ENCODE assay signal across 8 cellular contexts in the genomic region with DNA sequence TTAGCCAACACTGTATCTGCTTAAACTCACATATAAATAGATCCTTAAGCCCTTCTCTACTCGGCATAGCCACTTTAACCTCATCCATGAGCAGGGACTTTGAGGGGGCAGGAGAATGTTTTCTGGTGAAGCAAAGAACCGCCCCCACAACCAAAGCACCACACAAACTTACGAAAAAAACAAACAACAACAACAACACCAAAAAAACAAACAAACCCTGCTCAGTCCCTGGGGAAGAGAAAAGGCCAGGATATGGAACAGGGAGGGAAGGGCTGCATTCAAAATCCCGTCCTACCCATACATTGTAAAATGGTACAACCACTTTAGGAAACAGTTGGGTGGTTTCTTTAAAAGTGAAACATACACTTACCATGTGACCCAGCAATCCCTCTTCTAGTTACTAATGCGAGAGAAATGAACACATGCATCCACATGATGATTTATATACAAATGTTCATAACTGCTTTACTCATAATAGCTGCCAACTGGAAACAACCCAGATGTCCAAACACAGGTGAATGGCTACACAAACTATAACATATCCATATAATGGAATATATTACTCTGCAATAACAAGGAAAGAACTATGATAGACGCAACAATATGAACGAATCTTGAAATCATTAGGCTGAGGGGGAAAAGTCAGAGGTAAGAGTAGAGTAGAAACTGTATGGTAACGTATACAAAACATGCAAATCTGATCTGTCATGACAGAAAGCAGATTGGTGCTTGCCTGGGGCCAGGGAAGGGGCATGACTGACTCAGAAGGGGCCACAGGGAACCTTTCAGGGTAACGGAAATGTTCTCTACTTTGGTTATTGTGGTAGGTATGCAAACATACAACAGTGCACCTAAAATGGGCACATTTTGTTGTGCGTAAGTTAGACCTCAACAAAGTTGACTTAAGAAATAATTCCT. TPM values are rescaled to one million over a fixed set of nuclear protein-coding genes. Genes with fewer than 3 reads are reported as not detected.
DNase-seq lines count a peak whose midpoint lies in the region; ATAC-seq, FAIRE-seq and TF ChIP-seq lines count a peak whose summit lies in the region.

No MANE protein-coding gene starts in this region.

- peaks cover 48% of the 10 kb centered on the region for H3K4me1 ChIP-seq in CD4-positive, CD25-positive, alpha-beta regulatory T cell (ENCODE audit: control insufficient read depth, insufficient read depth, low read length, poor library complexity, severe bottlenecking)
- H3K4me1 ChIP-seq in astrocyte (ENCODE audit: insufficient read depth, low read length), result peaks cover 14% of the 10 kb centered on the region

- H3K9me3 ChIP-seq in CD4-positive, CD25-positive, alpha-beta regulatory T cell (ENCODE audit: control insufficient read depth in 2 of 2, low read length in 2 of 2), result no peaks in the 10 kb centered on the region
- no peaks in the 10 kb centered on the region for H3K9me3 ChIP-seq in astrocyte (ENCODE audit: insufficient read depth, low read depth, low read length)

- peak overlapping the region; percentile 85 to 96 (median 93) for H3K27ac Mint-ChIP-seq in CD4-positive, CD25-positive, alpha-beta regulatory T cell
- H3K27ac Mint-ChIP-seq in astrocyte (ENCODE audit: unreplicated experiment), result no peak overlapping the region
- H3K27ac Mint-ChIP-seq in memory B cell, result peak overlapping the region; percentile 17

- H3K9ac ChIP-seq in astrocyte (ENCODE audit: low read length), result peak overlapping the region; percentile 35

- peak overlapping the region; percentile 67 for H2AFZ ChIP-seq in astrocyte (ENCODE audit: low read depth, low read length)

- peak; percentile 84 to 85 for ATAC-seq in CD4-positive, CD25-positive, alpha-beta regulatory T cell (ENCODE audit: low read depth in 2 of 2)
- ATAC-seq in memory B cell (ENCODE audit: low read depth), result peak; percentile 93
- ATAC-seq in HG02610 (IDR thresholded peaks at IDR 0.05; ENCODE audit: unreplicated experiment), result no peak

- peak overlapping the region; percentile 82 for H3K27ac ChIP-seq in CD4-positive, CD25-positive, alpha-beta regulatory T cell (ENCODE audit: insufficient read depth, low read length, poor library complexity, severe bottlenecking)
- H3K27ac ChIP-seq in astrocyte (ENCODE audit: low read depth, low read length), result peak overlapping the region; percentile 29

- H4K20me1 ChIP-seq in astrocyte (ENCODE audit: insufficient read depth, low read length), result no peaks in the 10 kb centered on the region

- no peak for TF ChIP-seq CTCF in astrocyte (IDR thresholded peaks at IDR 0.05; ENCODE audit: insufficient read depth, low read depth, low read length)

- H3K9me3 Mint-ChIP-seq in CD4-positive, CD25-positive, alpha-beta regulatory T cell, result no peaks in the 10 kb centered on the region
- H3K9me3 Mint-ChIP-seq in astrocyte (ENCODE audit: unreplicated experiment) (no peaks in the 10 kb centered on the region), memory B cell (no peaks in the 10 kb centered on the region)

- peaks cover 11 to 64% (median 32%) of the 10 kb centered on the region in 4 donors for H3K4me1 Mint-ChIP-seq in CD4-positive, CD25-positive, alpha-beta regulatory T cell
- peaks cover 19% of the 10 kb centered on the region for H3K4me1 Mint-ChIP-seq in astrocyte (ENCODE audit: low read depth, unreplicated experiment)
- H3K4me1 Mint-ChIP-seq in memory B cell, result peaks cover 17% of the 10 kb centered on the region

- no peaks in the 10 kb centered on the region for H3K79me2 ChIP-seq in astrocyte (ENCODE audit: insufficient read depth, low read length)

- FAIRE-seq in astrocyte (lab: Jason Lieb, UNC), result no peak

- peak; percentile 41 to 68 (median 67) for DNase-seq in CD4-positive, CD25-positive, alpha-beta regulatory T cell
- peak; percentile 95 for DNase-seq in NAMALWA (ENCODE audit: low spot score)
- peak; percentile 54 for DNase-seq in astrocyte (ENCODE audit: low read depth)
- no peak for DNase-seq in memory B cell (ENCODE audit: low spot score in 2 of 2)
- DNase-seq in AML-193 (lab: John Stamatoyannopoulos, UW), result no peak
- DNase-seq in RPMI8226, result no peak
- no peak for DNase-seq in hippocampal formation (lab: John Stamatoyannopoulos, UW)

- no peaks in the 10 kb centered on the region for H3K36me3 Mint-ChIP-seq in CD4-positive, CD25-positive, alpha-beta regulatory T cell
- H3K36me3 Mint-ChIP-seq in astrocyte (ENCODE audit: low read depth, unreplicated experiment) (no peaks in the 10 kb centered on the region), memory B cell (no peaks in the 10 kb centered on the region)

- no peaks in the 10 kb centered on the region for H3K27me3 ChIP-seq in CD4-positive, CD25-positive, alpha-beta regulatory T cell (ENCODE audit: control insufficient read depth, insufficient read depth, low read length)
- H3K27me3 ChIP-seq in astrocyte (ENCODE audit: insufficient read depth, low read length), result peaks cover 5% of the 10 kb centered on the region

- H3K27me3 Mint-ChIP-seq in CD4-positive, CD25-positive, alpha-beta regulatory T cell, result no peaks in the 10 kb centered on the region
- H3K27me3 Mint-ChIP-seq in astrocyte (ENCODE audit: low read depth, unreplicated experiment) (peaks cover 6% of the 10 kb centered on the region), memory B cell (peaks cover 5% of the 10 kb centered on the region)

- peak overlapping the region; percentile 44 to 76 (median 60) for H3K4me3 Mint-ChIP-seq in CD4-positive, CD25-positive, alpha-beta regulatory T cell
- H3K4me3 Mint-ChIP-seq in astrocyte (ENCODE audit: unreplicated experiment) (peak overlapping the region; percentile 58), memory B cell (peak overlapping the region; percentile 49)

- no peaks in the 10 kb centered on the region for H3K36me3 ChIP-seq in CD4-positive, CD25-positive, alpha-beta regulatory T cell (ENCODE audit: control insufficient read depth, insufficient read depth, low read length)
- H3K36me3 ChIP-seq in astrocyte (ENCODE audit: insufficient read depth, low read length), result no peaks in the 10 kb centered on the region

- peak overlapping the region; percentile 60 for H3K4me3 ChIP-seq in CD4-positive, CD25-positive, alpha-beta regulatory T cell (ENCODE audit: low read depth, low read length)
- H3K4me3 ChIP-seq in astrocyte (ENCODE audit: insufficient read depth, low read depth, low read length), result no peak overlapping the region

- H3K4me2 ChIP-seq in astrocyte (ENCODE audit: low read length), result peak overlapping the region; percentile 53

RNA-seq across cellular contexts. Expression of a gene that starts 37.7 kb away (rescaled TPM):
- 254 TPM for total RNA-seq in CD4-positive, CD25-positive, alpha-beta regulatory T cell
- polyA plus RNA-seq in CD4-positive, CD25-positive, alpha-beta regulatory T cell, result 10 to 100 TPM; 30.7 to 60.7 (median 36.3) TPM
- 59.1 and 71.6 TPM in 2 replicates for total RNA-seq in astrocyte

Comparison
In these comparisons a context has a peak if more than half of its experiments do, and no peak if none do; other contexts are left out.
1. DNase-seq: peak in CD4-positive, CD25-positive, alpha-beta regulatory T cell (3 of 3), NAMALWA (single experiment) and astrocyte (single experiment); none in memory B cell (0 of 2), AML-193 (0 of 2), RPMI8226 (single experiment) and hippocampal formation (0 of 2).
2. Peak in every context shown above with its lines, with median percentiles within 50 percentile points of each other: H3K4me3 Mint-ChIP-seq.